ENCODE assay signal across 16 cellular contexts in the genomic region with DNA sequence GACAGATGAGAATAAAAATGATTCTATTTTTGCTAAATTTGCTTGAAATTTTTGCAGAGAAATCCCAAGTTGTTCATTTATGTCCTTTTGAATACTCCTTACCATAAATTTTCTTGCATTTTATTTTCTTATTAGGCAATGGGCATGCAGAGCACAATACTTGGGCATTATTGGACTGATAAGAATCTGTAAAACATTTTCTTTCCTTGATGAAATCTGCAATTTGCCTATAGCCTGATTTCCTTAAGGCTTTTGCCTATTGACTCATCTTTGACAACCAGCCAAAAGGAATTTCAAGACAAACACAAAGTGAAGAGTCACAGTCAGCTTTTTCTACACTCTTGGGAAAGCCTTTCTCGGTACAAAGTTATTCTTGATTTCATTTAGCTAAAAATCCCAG. TPM values are rescaled to one million over a fixed set of nuclear protein-coding genes. Genes with fewer than 3 reads are reported as not detected.
DNase-seq lines count a peak whose midpoint lies in the region; ATAC-seq, FAIRE-seq and TF ChIP-seq lines count a peak whose summit lies in the region.
"Had no signal": no experiment of that assay in that cellular context is flagged by ENCODE, and none has a peak within 500 bp of the region (broad histone marks: within the 10 kb centered on the region; RNA-seq: fewer than 3 reads in every experiment).

No MANE protein-coding gene starts in this region.

- WGBS in mesenchymal stem cell, result no CpG with 5 or more reads among the region's 1 CpG
- WGBS in pancreas, 2 donors, result 78 to 80% methylated on average over 1 of the region's 1 CpG

- no peak overlapping the region for H2BK120ac ChIP-seq in mesenchymal stem cell (ENCODE audit: low read depth, low read length)

- no peak overlapping the region for H2BK15ac ChIP-seq in mesenchymal stem cell (ENCODE audit: low read depth, poor library complexity, severe bottlenecking)

- H3K27ac ChIP-seq in mesenchymal stem cell (ENCODE audit: low read length, poor library complexity, severe bottlenecking) (no peak overlapping the region), pancreas (no peak overlapping the region)
- H3K27ac ChIP-seq: neutrophil had no signal

- H3K9ac ChIP-seq in mesenchymal stem cell (ENCODE audit: low read length), result peak overlapping the region; percentile 83

- no peak overlapping the region for H2BK12ac ChIP-seq in mesenchymal stem cell (ENCODE audit: low read length in 2 of 2)

- no peak overlapping the region for H3K4me2 ChIP-seq in mesenchymal stem cell (ENCODE audit: low read length, poor library complexity, severe bottlenecking)

- no peak overlapping the region for H3K4me3 ChIP-seq in LNCaP clone FGC (ENCODE audit: low read depth, low read length)
- H3K4me3 ChIP-seq in bronchial epithelial cell (ENCODE audit: low read depth, low read length), result no peak overlapping the region
- H3K4me3 ChIP-seq in mesenchymal stem cell (ENCODE audit: insufficient read depth in 1 of 2, low read depth in 1 of 2, low read length in 2 of 2), result no peak overlapping the region
- H3K4me3 ChIP-seq in pancreas, result no peak overlapping the region
- H3K4me3 ChIP-seq: GM12878 had no signal

- H3K4me1 ChIP-seq in mesenchymal stem cell (ENCODE audit: control insufficient read depth, insufficient read depth, low read depth, low read length) (no peaks in the 10 kb centered on the region), pancreas (no peaks in the 10 kb centered on the region)

- no peak for TF ChIP-seq CTCF in AG09319 (IDR thresholded peaks at IDR 0.05; ENCODE audit: low read depth, low read length)
- TF ChIP-seq CTCF in LNCaP clone FGC (IDR thresholded peaks at IDR 0.05; ENCODE audit: control insufficient read depth, extremely low read depth, insufficient read depth), result no peak
- no peak for TF ChIP-seq CTCF in bronchial epithelial cell (IDR thresholded peaks at IDR 0.05; ENCODE audit: insufficient read depth, low read length, severe bottlenecking)
- no peak for TF ChIP-seq CTCF in pancreas (IDR thresholded peaks at IDR 0.05)

- ATAC-seq in pancreas, result no peak
- ATAC-seq: effector memory CD8-positive, alpha-beta T cell; GM12878 had no signal

- intact Hi-C loops in pancreas (cut with DNase I), result no loop called here

- FAIRE-seq in bronchial epithelial cell (lab: Jason Lieb, UNC) (no peak), pancreas (lab: Jason Lieb, UNC) (no peak)
- FAIRE-seq: GM12878 had no signal

- H2AK5ac ChIP-seq in mesenchymal stem cell (ENCODE audit: low read length, severe bottlenecking), result no peak overlapping the region

- H3K9me3 ChIP-seq in mesenchymal stem cell (ENCODE audit: control insufficient read depth, low read length) (peaks cover 9% of the 10 kb centered on the region), pancreas (no peaks in the 10 kb centered on the region)
- H3K9me3 ChIP-seq: neutrophil had no signal

- H2BK5ac ChIP-seq in mesenchymal stem cell (ENCODE audit: low read depth, low read length, poor library complexity, severe bottlenecking), result no peak overlapping the region

- H3K79me1 ChIP-seq in mesenchymal stem cell (replicated peaks; ENCODE audit: low read length, poor library complexity, severe bottlenecking), result no peaks in the 10 kb centered on the region

- H3K27me3 ChIP-seq in bronchial epithelial cell (ENCODE audit: control insufficient read depth, insufficient read depth, low read length) (no peaks in the 10 kb centered on the region), mesenchymal stem cell (ENCODE audit: control insufficient read depth in 1 of 2, insufficient read depth in 1 of 2, low read length in 2 of 2) (no peaks in the 10 kb centered on the region), pancreas (no peaks in the 10 kb centered on the region)
- H3K27me3 ChIP-seq: neutrophil had no signal

- H4K91ac ChIP-seq in mesenchymal stem cell (ENCODE audit: low read length), result no peak overlapping the region

- H3K23ac ChIP-seq in mesenchymal stem cell (ENCODE audit: low read length in 2 of 2), result no peak overlapping the region

- DNase-seq in AG09319 (ENCODE audit: extremely low read depth, low read depth) (peak; percentile 55), LNCaP clone FGC (ENCODE audit: low read depth) (peak; percentile 83), bronchial epithelial cell (ENCODE audit: low read depth) (peak; percentile 90), mesenchymal stem cell (peak; percentile 86), DMS79 (lab: John Stamatoyannopoulos, UW) (no peak), pancreas (no peak)
- no peak for DNase-seq in activated naive CD4-positive, alpha-beta T cell (lab: John Stamatoyannopoulos, UW)
- DNase-seq in NK-92 treated with Interleukin-12 subunit alpha and Interleukin-12 subunit beta, amount 100 ng/mL, for 24 hours (lab: John Stamatoyannopoulos, UW), result no peak
- DNase-seq: activated CD4-positive, alpha-beta T cell treated with anti-CD3 and anti-CD28 coated beads, Interleukin-2, amount 10 ng/mL, durations not matched to agents 24 days and 14 days; CD8-positive, alpha-beta memory T cell; effector memory CD8-positive, alpha-beta T cell; NCI-H526; stimulated activated CD4-positive, alpha-beta T cell treated with anti-CD3 and anti-CD28 coated beads, Interleukin-4, amount 100 ng/mL, for 1 hour had no signal

- H3K4ac ChIP-seq in mesenchymal stem cell (ENCODE audit: low read depth in 1 of 2, low read length in 2 of 2), result no peak overlapping the region

- no peak overlapping the region for H3K18ac ChIP-seq in mesenchymal stem cell (ENCODE audit: low read depth in 1 of 2, low read length in 2 of 2)

- H4K8ac ChIP-seq in mesenchymal stem cell (ENCODE audit: low read length), result no peak overlapping the region

- H3K36me3 ChIP-seq in bronchial epithelial cell (ENCODE audit: control insufficient read depth, insufficient read depth, low read length), result no peaks in the 10 kb centered on the region
- H3K36me3 ChIP-seq in mesenchymal stem cell (ENCODE audit: control insufficient read depth in 1 of 2, insufficient read depth in 2 of 2, low read depth in 1 of 2, low read length in 2 of 2), result no peaks in the 10 kb centered on the region
- H3K36me3 ChIP-seq in pancreas, result no peaks in the 10 kb centered on the region
- H3K36me3 ChIP-seq: neutrophil had no signal

- H2AFZ ChIP-seq in mesenchymal stem cell (ENCODE audit: low read depth, low read length), result no peak overlapping the region

- H3K14ac ChIP-seq in mesenchymal stem cell (ENCODE audit: low read length in 2 of 2), result no peak overlapping the region

RNA-seq across cellular contexts. Expression of gene GNAT3, which starts 30.5 kb away (rescaled TPM):
- total RNA-seq in bronchial epithelial cell, result not detected in 2 replicates
- not detected for polyA plus RNA-seq in mesenchymal stem cell (2013, experiment 1 of 2)
- not detected for polyA plus RNA-seq in mesenchymal stem cell (2013, experiment 2 of 2)
- total RNA-seq in pancreas, result 1 to 10 TPM in 1 of 6 donors, not detected in 5; 1.2 TPM
- not detected for polyA plus RNA-seq in pancreas
- total RNA-seq: activated CD4-positive, alpha-beta T cell treated with anti-CD3 and anti-CD28 coated beads, Interleukin-2, amount 10 ng/mL, durations not matched to agents 24 days and 14 days; CD8-positive, alpha-beta memory T cell; subcutaneous adipose tissue had no signal
- polyA plus RNA-seq: CD8-positive, alpha-beta memory T cell had no signal

Comparison
In these comparisons a context has a peak if more than half of its experiments do, and no peak if none do; other contexts are left out.
1. DNase-seq: peak in AG09319 (single experiment), LNCaP clone FGC (single experiment), bronchial epithelial cell (single experiment) and mesenchymal stem cell (single experiment); none in activated naive CD4-positive, alpha-beta T cell (0 of 4), NK-92 treated with Interleukin-12 subunit alpha and Interleukin-12 subunit beta, amount 100 ng/mL, for 24 hours (single experiment), DMS79 (single experiment) and pancreas (0 of 6).